Comparison of ENCODE assay signal across 22 cellular contexts in the genomic region with DNA sequence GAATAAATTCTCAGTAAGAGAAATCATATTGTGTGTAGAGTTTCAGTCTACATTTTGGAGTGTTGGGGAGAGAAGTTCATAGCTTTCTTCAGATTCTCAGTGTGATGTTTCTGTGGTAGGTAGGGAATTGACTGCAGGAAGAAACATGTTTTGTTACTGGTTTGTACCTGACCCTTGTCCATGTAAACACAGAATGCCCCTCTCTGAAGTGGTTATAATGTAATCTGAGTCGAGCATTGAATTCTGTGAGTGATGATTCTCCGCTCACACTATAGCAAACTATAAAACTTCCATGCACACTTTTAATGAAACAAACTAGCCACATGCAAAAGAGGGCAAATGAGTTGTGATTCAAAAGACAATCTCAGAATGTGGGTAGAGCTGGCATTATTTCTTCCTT.
DNase-seq lines count a peak whose midpoint lies in the region; ATAC-seq and TF ChIP-seq lines count a peak whose summit lies in the region.
"Had no signal": no experiment of that assay in that cellular context is flagged by ENCODE, and none has a peak within 500 bp of the region (broad histone marks: within the 10 kb centered on the region; RNA-seq: fewer than 3 reads in every experiment).

No MANE protein-coding gene starts in this region.

- no peak overlapping the region for H3K4me3 ChIP-seq in HEK293 (ENCODE audit: low read depth, low read length)
- no peak overlapping the region for H3K4me3 ChIP-seq in spleen
- H3K4me3 ChIP-seq: HAP-1, SJCRH30 had no signal

- H3K4me3 Mint-ChIP-seq in WTC11 (no peak overlapping the region), mesothelial cell of epicardium (no peak overlapping the region)
- H3K4me3 Mint-ChIP-seq: CD8-positive, alpha-beta memory T cell; IgD-negative memory B cell had no signal

- no peaks in the 10 kb centered on the region for H3K27me3 Mint-ChIP-seq in WTC11 (ENCODE audit: low read depth)
- H3K27me3 Mint-ChIP-seq in mesothelial cell of epicardium (ENCODE audit: low read depth): no peaks in the 10 kb centered on the region
- H3K27me3 Mint-ChIP-seq: CD8-positive, alpha-beta memory T cell; IgD-negative memory B cell had no signal

- no peaks in the 10 kb centered on the region for H3K36me3 ChIP-seq in HEK293 (ENCODE audit: control insufficient read depth in 2 of 2, insufficient read depth in 1 of 2, low read length in 2 of 2)
- no peaks in the 10 kb centered on the region for H3K36me3 ChIP-seq in spleen
- H3K36me3 ChIP-seq: HAP-1, SJCRH30 had no signal

- no peaks in the 10 kb centered on the region for H3K36me3 Mint-ChIP-seq in WTC11
- peaks cover 5% of the 10 kb centered on the region for H3K36me3 Mint-ChIP-seq in mesothelial cell of epicardium
- H3K36me3 Mint-ChIP-seq: CD8-positive, alpha-beta memory T cell; IgD-negative memory B cell had no signal

- H3K4me1 Mint-ChIP-seq in WTC11: peaks cover 12% of the 10 kb centered on the region
- H3K4me1 Mint-ChIP-seq in mesothelial cell of epicardium: peaks cover 19% of the 10 kb centered on the region
- H3K4me1 Mint-ChIP-seq: CD8-positive, alpha-beta memory T cell; IgD-negative memory B cell had no signal

- ATAC-seq in WTC11 (no peak), GM18502 (IDR thresholded peaks at IDR 0.05; ENCODE audit: poor library complexity, unreplicated experiment) (no peak)

- 77 to 92% (median 85%) methylated on average over 2 of the region's 2 CpGs for WGBS in spleen, 5 donors

- intact Hi-C loops in spleen (cut with DNase I; ENCODE audit: low total_unique reads): no loop called here

- H3K27ac Mint-ChIP-seq in WTC11: 0 out of 2 replicates have a peak overlapping the region, but pooled peaks have one; percentile 32
- H3K27ac Mint-ChIP-seq in mesothelial cell of epicardium: peak overlapping the region; percentile 72
- H3K27ac Mint-ChIP-seq: CD8-positive, alpha-beta memory T cell; IgD-negative memory B cell had no signal

- POLR2A ChIA-PET in HEK293 (lab: Yijun Ruan, JAX) (no interaction called here), WTC11 (lab: Charles Lee) (no interaction called here)

- TF ChIP-seq POLR2A in spleen (IDR thresholded peaks at IDR 0.05): no peak

- no peak overlapping the region; the same call in 1 of the 2 replicates for H3K27ac ChIP-seq in HEK293 (ENCODE audit: extremely low read depth, low read depth, low read length)
- no peak overlapping the region for H3K27ac ChIP-seq in spleen
- H3K27ac ChIP-seq: C4-2B, SJCRH30 had no signal

- DNase-seq in DMS53 (lab: John Stamatoyannopoulos, UW) (peak; percentile 73), WTC11 (ENCODE audit: low spot score) (no peak), mesothelial cell of epicardium (ENCODE audit: low spot score in 2 of 2, unreplicated experiment in 2 of 2) (no peak), spleen (no peak), iPS-NIHi7 (ENCODE audit: extremely low spot score) (no peak), NCI-H524 (lab: John Stamatoyannopoulos, UW) (no peak)
- DNase-seq: Calu3; CD8-positive, alpha-beta memory T cell; DMS153; GDM1; MV-4-11; NCI-H1105 treated with DMSO at 0.1 percent for 48 hours; NCI-H1694; NCI-H510A treated with DMSO at 0.1 percent for 48 hours; NCI-H82; OCI-M1; SJCRH30 had no signal

- no peaks in the 10 kb centered on the region for H3K9me3 ChIP-seq in HEK293 (ENCODE audit: control insufficient read depth, insufficient read depth, low read depth, low read length)
- H3K9me3 ChIP-seq in spleen: no peaks in the 10 kb centered on the region
- H3K9me3 ChIP-seq: HAP-1, SJCRH30 had no signal

- H3K4me1 ChIP-seq in HEK293 (ENCODE audit: control insufficient read depth, insufficient read depth, low read length) (peaks cover 20% of the 10 kb centered on the region), spleen (no peaks in the 10 kb centered on the region)
- H3K4me1 ChIP-seq: SJCRH30 had no signal

- no peaks in the 10 kb centered on the region for H3K9me3 Mint-ChIP-seq in WTC11
- H3K9me3 Mint-ChIP-seq in mesothelial cell of epicardium: peaks cover 8% of the 10 kb centered on the region
- H3K9me3 Mint-ChIP-seq: CD8-positive, alpha-beta memory T cell; IgD-negative memory B cell had no signal

- TF ChIP-seq CTCF in HEK293 (tag by site-specific recombination; IDR thresholded peaks at IDR 0.05): no peak
- no peak for TF ChIP-seq CTCF in WTC11 (IDR thresholded peaks at IDR 0.05)
- no peak for TF ChIP-seq CTCF in mesothelial cell of epicardium (IDR thresholded peaks at IDR 0.05; ENCODE audit: unreplicated experiment)
- TF ChIP-seq CTCF in spleen (IDR thresholded peaks at IDR 0.05 in 8 of 11, conservative IDR thresholded peaks at IDR 0.05 in 3 of 11): no peak

- CTCF ChIA-PET in HEK293 (lab: Yijun Ruan, JAX) (no interaction called here), WTC11 (lab: Charles Lee) (no interaction called here)

- no peaks in the 10 kb centered on the region for H3K27me3 ChIP-seq in spleen (replicated peaks in 1 of 7)
- H3K27me3 ChIP-seq: SJCRH30 had no signal

TF ChIP-seq in HEK293, 187 proteins besides CTCF, POLR2A, EP300 and RAD21 (continues in another document):
- TF ChIP-seq ZBTB44 (tag by site-specific recombination; IDR thresholded peaks at IDR 0.05) (peak; percentile 83), ZNF600 (tag by site-specific recombination; IDR thresholded peaks at IDR 0.05) (no peak), ZNF626 (tag by site-specific recombination; IDR thresholded peaks at IDR 0.05) (no peak), ZNF10 (tag by site-specific recombination; IDR thresholded peaks at IDR 0.05) (no peak), ZIC2 (tag by site-specific recombination; IDR thresholded peaks at IDR 0.05) (no peak), ZSCAN30 (tag by site-specific recombination; IDR thresholded peaks at IDR 0.05) (peak; percentile 29; the same call in 1 of the 2 replicates), TRIM28 (IDR thresholded peaks at IDR 0.05; ENCODE audit: borderline replicate concordance, low read length) (peak; percentile 90)
- TF ChIP-seq, protein P1, sequence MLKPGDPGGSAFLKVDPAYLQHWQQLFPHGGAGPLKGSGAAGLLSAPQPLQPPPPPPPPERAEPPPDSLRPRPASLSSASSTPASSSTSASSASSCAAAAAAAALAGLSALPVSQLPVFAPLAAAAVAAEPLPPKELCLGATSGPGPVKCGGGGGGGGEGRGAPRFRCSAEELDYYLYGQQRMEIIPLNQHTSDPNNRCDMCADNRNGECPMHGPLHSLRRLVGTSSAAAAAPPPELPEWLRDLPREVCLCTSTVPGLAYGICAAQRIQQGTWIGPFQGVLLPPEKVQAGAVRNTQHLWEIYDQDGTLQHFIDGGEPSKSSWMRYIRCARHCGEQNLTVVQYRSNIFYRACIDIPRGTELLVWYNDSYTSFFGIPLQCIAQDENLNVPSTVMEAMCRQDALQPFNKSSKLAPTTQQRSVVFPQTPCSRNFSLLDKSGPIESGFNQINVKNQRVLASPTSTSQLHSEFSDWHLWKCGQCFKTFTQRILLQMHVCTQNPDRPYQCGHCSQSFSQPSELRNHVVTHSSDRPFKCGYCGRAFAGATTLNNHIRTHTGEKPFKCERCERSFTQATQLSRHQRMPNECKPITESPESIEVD (tag by site-specific recombination; IDR thresholded peaks at IDR 0.05): peak; percentile 66; the same call in 1 of the 2 replicates

TF ChIP-seq in WTC11, 78 proteins besides CTCF, POLR2A, EP300 and RAD21 (continues in another document):
- TF ChIP-seq, protein P2, sequence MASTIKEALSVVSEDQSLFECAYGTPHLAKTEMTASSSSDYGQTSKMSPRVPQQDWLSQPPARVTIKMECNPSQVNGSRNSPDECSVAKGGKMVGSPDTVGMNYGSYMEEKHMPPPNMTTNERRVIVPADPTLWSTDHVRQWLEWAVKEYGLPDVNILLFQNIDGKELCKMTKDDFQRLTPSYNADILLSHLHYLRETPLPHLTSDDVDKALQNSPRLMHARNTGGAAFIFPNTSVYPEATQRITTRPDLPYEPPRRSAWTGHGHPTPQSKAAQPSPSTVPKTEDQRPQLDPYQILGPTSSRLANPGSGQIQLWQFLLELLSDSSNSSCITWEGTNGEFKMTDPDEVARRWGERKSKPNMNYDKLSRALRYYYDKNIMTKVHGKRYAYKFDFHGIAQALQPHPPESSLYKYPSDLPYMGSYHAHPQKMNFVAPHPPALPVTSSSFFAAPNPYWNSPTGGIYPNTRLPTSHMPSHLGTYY (CRISPR knock-in tag; IDR thresholded peaks at IDR 0.05): no peak
- TF ChIP-seq FOXK1 (CRISPR knock-in tag; IDR thresholded peaks at IDR 0.05) (no peak), TP53 (CRISPR knock-in tag; IDR thresholded peaks at IDR 0.05) (no peak), FOXP1 (CRISPR knock-in tag; IDR thresholded peaks at IDR 0.05; ENCODE audit: borderline replicate concordance) (no peak), IRF2 (CRISPR knock-in tag; IDR thresholded peaks at IDR 0.05; ENCODE audit: borderline replicate concordance, low read depth) (no peak), SMAD4 (CRISPR knock-in tag; IDR thresholded peaks at IDR 0.05) (no peak), ZNF423 (CRISPR knock-in tag; IDR thresholded peaks at IDR 0.05) (no peak), NR1H2 (CRISPR knock-in tag; IDR thresholded peaks at IDR 0.05) (no peak), PRRX2 (CRISPR knock-in tag; IDR thresholded peaks at IDR 0.05) (no peak), TCF7 (CRISPR knock-in tag; IDR thresholded peaks at IDR 0.05; ENCODE audit: low read depth) (no peak), MYBL2 (CRISPR knock-in tag; IDR thresholded peaks at IDR 0.05) (no peak)
- TF ChIP-seq, protein P3, sequence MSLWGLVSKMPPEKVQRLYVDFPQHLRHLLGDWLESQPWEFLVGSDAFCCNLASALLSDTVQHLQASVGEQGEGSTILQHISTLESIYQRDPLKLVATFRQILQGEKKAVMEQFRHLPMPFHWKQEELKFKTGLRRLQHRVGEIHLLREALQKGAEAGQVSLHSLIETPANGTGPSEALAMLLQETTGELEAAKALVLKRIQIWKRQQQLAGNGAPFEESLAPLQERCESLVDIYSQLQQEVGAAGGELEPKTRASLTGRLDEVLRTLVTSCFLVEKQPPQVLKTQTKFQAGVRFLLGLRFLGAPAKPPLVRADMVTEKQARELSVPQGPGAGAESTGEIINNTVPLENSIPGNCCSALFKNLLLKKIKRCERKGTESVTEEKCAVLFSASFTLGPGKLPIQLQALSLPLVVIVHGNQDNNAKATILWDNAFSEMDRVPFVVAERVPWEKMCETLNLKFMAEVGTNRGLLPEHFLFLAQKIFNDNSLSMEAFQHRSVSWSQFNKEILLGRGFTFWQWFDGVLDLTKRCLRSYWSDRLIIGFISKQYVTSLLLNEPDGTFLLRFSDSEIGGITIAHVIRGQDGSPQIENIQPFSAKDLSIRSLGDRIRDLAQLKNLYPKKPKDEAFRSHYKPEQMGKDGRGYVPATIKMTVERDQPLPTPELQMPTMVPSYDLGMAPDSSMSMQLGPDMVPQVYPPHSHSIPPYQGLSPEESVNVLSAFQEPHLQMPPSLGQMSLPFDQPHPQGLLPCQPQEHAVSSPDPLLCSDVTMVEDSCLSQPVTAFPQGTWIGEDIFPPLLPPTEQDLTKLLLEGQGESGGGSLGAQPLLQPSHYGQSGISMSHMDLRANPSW (CRISPR knock-in tag; conservative IDR thresholded peaks at IDR 0.05; ENCODE audit: low read depth): no peak
